2 cellular contexts compared by ENCODE assay signal in genomic region chr19:6888967-6889366, GRCh38.
A peak's percentile ranks its signal among the peaks of the same experiment; 100 is the strongest.
TF ChIP-seq lines count a peak whose summit lies in the region.

No MANE protein-coding gene starts in this region.

TF ChIP-seq in HEK293, 187 proteins besides CTCF, POLR2A, EP300 and RAD21:
- TF ChIP-seq ZNF658 (tag by site-specific recombination; IDR thresholded peaks at IDR 0.05) (peak; percentile 44; the same call in 1 of the 2 replicates), ZNF366 (tag by site-specific recombination; conservative IDR thresholded peaks at IDR 0.05) (no peak), ZNF596 (tag by site-specific recombination; IDR thresholded peaks at IDR 0.05) (no peak), PBX3 (CRISPR knock-in tag; IDR thresholded peaks at IDR 0.05) (no peak), REPIN1 (tag by site-specific recombination; IDR thresholded peaks at IDR 0.05; ENCODE audit: low read depth) (no peak), HOXC10 (CRISPR knock-in tag; IDR thresholded peaks at IDR 0.05) (no peak), ZNF449 (tag by site-specific recombination; IDR thresholded peaks at IDR 0.05) (no peak), ZSCAN30 (tag by site-specific recombination; IDR thresholded peaks at IDR 0.05) (no peak), ZNF132 (tag by site-specific recombination; IDR thresholded peaks at IDR 0.05; ENCODE audit: borderline replicate concordance) (no peak), ZNF548 (tag by site-specific recombination; IDR thresholded peaks at IDR 0.05) (no peak), ZNF311 (tag by site-specific recombination; IDR thresholded peaks at IDR 0.05; ENCODE audit: borderline replicate concordance) (peak; percentile 48; the same call in 1 of the 2 replicates), ZSCAN23 (tag by site-specific recombination; IDR thresholded peaks at IDR 0.05) (no peak), ATF2 (tag by site-specific recombination; IDR thresholded peaks at IDR 0.05; ENCODE audit: low read depth) (0 out of 2 replicates have a peak, but pooled peaks have one; percentile 42), ZNF76 (tag by site-specific recombination; IDR thresholded peaks at IDR 0.05; ENCODE audit: borderline replicate concordance, low read depth) (no peak), ZNF777 (tag by site-specific recombination; IDR thresholded peaks at IDR 0.05; ENCODE audit: borderline replicate concordance) (0 out of 2 replicates have a peak, but pooled peaks have one; percentile 13), ZNF146 (tag by site-specific recombination; IDR thresholded peaks at IDR 0.05) (peak; percentile 12; the same call in 1 of the 2 replicates), ZNF23 (tag by site-specific recombination; IDR thresholded peaks at IDR 0.05; ENCODE audit: borderline replicate concordance) (0 out of 2 replicates have a peak, but pooled peaks have one; percentile 16), TCF7L2 (IDR thresholded peaks at IDR 0.05; ENCODE audit: borderline replicate concordance, low read depth, low read length) (no peak), ZNF148 (tag by site-specific recombination; IDR thresholded peaks at IDR 0.05; ENCODE audit: borderline replicate concordance) (peak; percentile 55; the same call in 1 of the 2 replicates), ZNF174 (tag by site-specific recombination; IDR thresholded peaks at IDR 0.05) (no peak), ZNF112 (tag by site-specific recombination; IDR thresholded peaks at IDR 0.05) (no peak), ZNF248 (tag by site-specific recombination; IDR thresholded peaks at IDR 0.05) (0 out of 2 replicates have a peak, but pooled peaks have one; percentile 22), ZNF133 (tag by site-specific recombination; IDR thresholded peaks at IDR 0.05) (no peak), ZNF785 (tag by site-specific recombination; IDR thresholded peaks at IDR 0.05) (0 out of 2 replicates have a peak, but pooled peaks have one; percentile 60)
- TF ChIP-seq, protein P1, sequence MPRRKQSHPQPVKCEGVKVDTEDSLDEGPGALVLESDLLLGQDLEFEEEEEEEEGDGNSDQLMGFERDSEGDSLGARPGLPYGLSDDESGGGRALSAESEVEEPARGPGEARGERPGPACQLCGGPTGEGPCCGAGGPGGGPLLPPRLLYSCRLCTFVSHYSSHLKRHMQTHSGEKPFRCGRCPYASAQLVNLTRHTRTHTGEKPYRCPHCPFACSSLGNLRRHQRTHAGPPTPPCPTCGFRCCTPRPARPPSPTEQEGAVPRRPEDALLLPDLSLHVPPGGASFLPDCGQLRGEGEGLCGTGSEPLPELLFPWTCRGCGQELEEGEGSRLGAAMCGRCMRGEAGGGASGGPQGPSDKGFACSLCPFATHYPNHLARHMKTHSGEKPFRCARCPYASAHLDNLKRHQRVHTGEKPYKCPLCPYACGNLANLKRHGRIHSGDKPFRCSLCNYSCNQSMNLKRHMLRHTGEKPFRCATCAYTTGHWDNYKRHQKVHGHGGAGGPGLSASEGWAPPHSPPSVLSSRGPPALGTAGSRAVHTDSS (tag by site-specific recombination; IDR thresholded peaks at IDR 0.05) = peak; percentile 99

TF ChIP-seq in K562, 482 proteins besides CTCF, POLR2A, EP300 and RAD21 (continues in another document):
- TF ChIP-seq PKNOX1 (IDR thresholded peaks at IDR 0.05) (no peak), ATF1 (CRISPR knock-in tag; IDR thresholded peaks at IDR 0.05) (no peak), ATF1 (tag; IDR thresholded peaks at IDR 0.05) (peak; percentile 40; the same call in 1 of the 2 replicates), OTX1 (CRISPR knock-in tag; IDR thresholded peaks at IDR 0.05) (peak; percentile 51; the same call in 1 of the 2 replicates), BCOR (IDR thresholded peaks at IDR 0.05) (peak; percentile 54; the same call in 1 of the 2 replicates), CTBP1 (IDR thresholded peaks at IDR 0.05; ENCODE audit: borderline replicate concordance) (no peak), SLC30A9 (CRISPR knock-in tag; IDR thresholded peaks at IDR 0.05) (no peak), CBFA2T3 (IDR thresholded peaks at IDR 0.05) (no peak), ARID3B (CRISPR knock-in tag; IDR thresholded peaks at IDR 0.05; ENCODE audit: borderline replicate concordance) (no peak), RFX1 (IDR thresholded peaks at IDR 0.05) (no peak), TBP (optimal IDR thresholded peaks at IDR 0.05; ENCODE audit: low read depth, low read length) (no peak), ASH1L (IDR thresholded peaks at IDR 0.05; ENCODE audit: borderline replicate concordance, low read depth, partially characterized antibody) (peak; percentile 16), CREB3L1 (IDR thresholded peaks at IDR 0.05; ENCODE audit: borderline replicate concordance, low read depth) (no peak), TAL1 (IDR thresholded peaks at IDR 0.05) (no peak), PHB2 (IDR thresholded peaks at IDR 0.05; ENCODE audit: low read depth) (peak; percentile 47; the same call in 1 of the 2 replicates), STAT5B (CRISPR knock-in tag; IDR thresholded peaks at IDR 0.05) (no peak), EHMT2 (IDR thresholded peaks at IDR 0.05) (peak; percentile 56), HLTF (IDR thresholded peaks at IDR 0.05) (no peak), KDM2B (CRISPR knock-in tag; IDR thresholded peaks at IDR 0.05) (no peak), ZNF280A (IDR thresholded peaks at IDR 0.05; ENCODE audit: low read depth, partially characterized antibody) (peak; percentile 28), ZNF140 (CRISPR knock-in tag; IDR thresholded peaks at IDR 0.05) (no peak), TEAD1 (CRISPR knock-in tag; IDR thresholded peaks at IDR 0.05) (no peak), ETV1 (tag; conservative IDR thresholded peaks at IDR 0.05; ENCODE audit: low read depth) (no peak), PTBP1 (IDR thresholded peaks at IDR 0.05; ENCODE audit: low read depth, low read length) (no peak), ZNF696 (CRISPR knock-in tag; conservative IDR thresholded peaks at IDR 0.05) (no peak), ARID2 (IDR thresholded peaks at IDR 0.05) (no peak), PHF8 (IDR thresholded peaks at IDR 0.05; ENCODE audit: borderline replicate concordance, low read length) (no peak), MEF2D (tag; conservative IDR thresholded peaks at IDR 0.05; ENCODE audit: low read depth) (no peak), HMG20B (CRISPR knock-in tag; IDR thresholded peaks at IDR 0.05) (no peak), ARNT (IDR thresholded peaks at IDR 0.05) (no peak), MIER1 (IDR thresholded peaks at IDR 0.05; ENCODE audit: low read depth) (no peak), ZBTB5 (IDR thresholded peaks at IDR 0.05) (0 out of 2 replicates have a peak, but pooled peaks have one; percentile 12), RBFOX2 (IDR thresholded peaks at IDR 0.05; ENCODE audit: low read depth, low read length) (no peak), ZNF830 (CRISPR knock-in tag; IDR thresholded peaks at IDR 0.05) (no peak), GATAD2A (IDR thresholded peaks at IDR 0.05) (no peak), SETDB1 (IDR thresholded peaks at IDR 0.05; ENCODE audit: low read length) (no peak), POLR2AphosphoS5 (IDR thresholded peaks at IDR 0.05; ENCODE audit: control insufficient read depth, insufficient read depth, low read depth, low read length) (no peak), PURB (CRISPR knock-in tag; IDR thresholded peaks at IDR 0.05; ENCODE audit: low read depth) (no peak), ZC3H11A (IDR thresholded peaks at IDR 0.05; ENCODE audit: low read depth, low read length) (no peak), KDM4B (IDR thresholded peaks at IDR 0.05; ENCODE audit: borderline replicate concordance in 2 of 2, low read depth in 1 of 2) (no peak)
- TF ChIP-seq, protein P2, sequence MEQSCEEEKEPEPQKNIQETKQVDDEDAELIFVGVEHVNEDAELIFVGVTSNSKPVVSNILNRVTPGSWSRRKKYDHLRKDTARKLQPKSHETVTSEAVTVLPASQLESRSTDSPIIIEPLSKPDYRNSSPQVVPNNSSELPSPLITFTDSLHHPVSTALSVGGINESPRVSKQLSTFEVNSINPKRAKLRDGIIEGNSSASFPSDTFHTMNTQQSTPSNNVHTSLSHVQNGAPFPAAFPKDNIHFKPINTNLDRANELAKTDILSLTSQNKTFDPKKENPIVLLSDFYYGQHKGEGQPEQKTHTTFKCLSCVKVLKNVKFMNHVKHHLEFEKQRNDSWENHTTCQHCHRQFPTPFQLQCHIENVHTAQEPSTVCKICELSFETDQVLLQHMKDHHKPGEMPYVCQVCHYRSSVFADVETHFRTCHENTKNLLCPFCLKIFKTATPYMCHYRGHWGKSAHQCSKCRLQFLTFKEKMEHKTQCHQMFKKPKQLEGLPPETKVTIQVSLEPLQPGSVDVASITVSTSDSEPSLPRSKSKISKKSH (CRISPR knock-in tag; IDR thresholded peaks at IDR 0.05) = no peak
- TF ChIP-seq, protein P3, sequence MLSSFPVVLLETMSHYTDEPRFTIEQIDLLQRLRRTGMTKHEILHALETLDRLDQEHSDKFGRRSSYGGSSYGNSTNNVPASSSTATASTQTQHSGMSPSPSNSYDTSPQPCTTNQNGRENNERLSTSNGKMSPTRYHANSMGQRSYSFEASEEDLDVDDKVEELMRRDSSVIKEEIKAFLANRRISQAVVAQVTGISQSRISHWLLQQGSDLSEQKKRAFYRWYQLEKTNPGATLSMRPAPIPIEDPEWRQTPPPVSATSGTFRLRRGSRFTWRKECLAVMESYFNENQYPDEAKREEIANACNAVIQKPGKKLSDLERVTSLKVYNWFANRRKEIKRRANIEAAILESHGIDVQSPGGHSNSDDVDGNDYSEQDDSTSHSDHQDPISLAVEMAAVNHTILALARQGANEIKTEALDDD (IDR thresholded peaks at IDR 0.05) = no peak
- TF ChIP-seq, protein P4, sequence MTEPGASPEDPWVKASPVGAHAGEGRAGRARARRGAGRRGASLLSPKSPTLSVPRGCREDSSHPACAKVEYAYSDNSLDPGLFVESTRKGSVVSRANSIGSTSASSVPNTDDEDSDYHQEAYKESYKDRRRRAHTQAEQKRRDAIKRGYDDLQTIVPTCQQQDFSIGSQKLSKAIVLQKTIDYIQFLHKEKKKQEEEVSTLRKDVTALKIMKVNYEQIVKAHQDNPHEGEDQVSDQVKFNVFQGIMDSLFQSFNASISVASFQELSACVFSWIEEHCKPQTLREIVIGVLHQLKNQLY (CRISPR knock-in tag; conservative IDR thresholded peaks at IDR 0.05) = no peak
- TF ChIP-seq, protein P5, sequence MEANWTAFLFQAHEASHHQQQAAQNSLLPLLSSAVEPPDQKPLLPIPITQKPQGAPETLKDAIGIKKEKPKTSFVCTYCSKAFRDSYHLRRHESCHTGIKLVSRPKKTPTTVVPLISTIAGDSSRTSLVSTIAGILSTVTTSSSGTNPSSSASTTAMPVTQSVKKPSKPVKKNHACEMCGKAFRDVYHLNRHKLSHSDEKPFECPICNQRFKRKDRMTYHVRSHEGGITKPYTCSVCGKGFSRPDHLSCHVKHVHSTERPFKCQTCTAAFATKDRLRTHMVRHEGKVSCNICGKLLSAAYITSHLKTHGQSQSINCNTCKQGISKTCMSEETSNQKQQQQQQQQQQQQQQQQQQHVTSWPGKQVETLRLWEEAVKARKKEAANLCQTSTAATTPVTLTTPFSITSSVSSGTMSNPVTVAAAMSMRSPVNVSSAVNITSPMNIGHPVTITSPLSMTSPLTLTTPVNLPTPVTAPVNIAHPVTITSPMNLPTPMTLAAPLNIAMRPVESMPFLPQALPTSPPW (CRISPR knock-in tag; IDR thresholded peaks at IDR 0.05) = no peak
